Comparison of ENCODE assay signal across 28 cellular contexts in the genomic region with DNA sequence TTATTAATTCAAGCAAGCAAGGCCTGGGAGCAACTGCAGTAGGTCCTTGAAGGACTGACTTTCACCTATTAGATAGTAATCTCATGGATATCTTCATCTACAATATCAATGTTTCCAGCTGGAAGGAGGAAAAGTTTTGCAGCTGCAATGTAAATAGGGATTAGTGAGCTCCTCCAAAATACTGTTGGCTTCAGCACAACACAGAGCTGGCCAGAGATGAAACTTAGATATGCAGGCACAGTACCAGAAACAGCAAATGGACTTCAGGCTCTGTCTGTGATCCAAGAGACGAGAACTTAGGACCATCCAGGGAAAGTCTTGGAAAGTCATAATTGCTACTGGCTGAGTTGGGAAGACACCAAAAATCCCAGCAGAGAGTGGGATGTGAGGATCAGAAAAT. TPM values are rescaled to one million over a fixed set of nuclear protein-coding genes. Genes with fewer than 3 reads are reported as not detected.
"Had no signal": no experiment of that assay in that cellular context is flagged by ENCODE, and none has a peak within 500 bp of the region (broad histone marks: within the 10 kb centered on the region; RNA-seq: fewer than 3 reads in every experiment).

No MANE protein-coding gene starts in this region.

- DNase-seq: activated CD4-positive, alpha-beta memory T cell treated with anti-CD3 and anti-CD28 coated beads, Interleukin-2, amount 10 ng/mL, durations not matched to agents 7 days and 5 days; activated CD4-positive, alpha-beta T cell treated with anti-CD3 and anti-CD28 coated beads for 36 hours; activated CD4-positive, alpha-beta T cell treated with anti-CD3 and anti-CD28 coated beads, Interleukin-2, amount 10 ng/mL, durations not matched to agents 7 days and 5 days; activated CD4-positive, alpha-beta T cell treated with anti-CD3 and anti-CD28 coated beads, Interleukin-2, amount 50 U/mL, for 4 hours; activated CD4-positive, CD25-positive, alpha-beta regulatory T cell; activated CD4-positive, CD25-positive, alpha-beta regulatory T cell treated with anti-CD3 and anti-CD28 coated beads, Interleukin-2, amount 50 U/mL, for 72 hours; activated effector memory CD4-positive, alpha-beta T cell treated with Interleukin-2 at 50 U/mL for 16 hours; activated gamma-delta T cell treated with Interleukin-2 at 50 U/mL for 16 hours; activated naive CD4-positive, alpha-beta T cell treated with anti-CD3 and anti-CD28 coated beads, Interleukin-2, amount 50 U/mL, for 16 hours; activated naive CD4-positive, alpha-beta T cell treated with Interleukin-2 at 50 U/mL for 16 hours; activated T-cell treated with anti-CD3 and anti-CD28 coated beads, Interleukin-2, amount 50 U/mL, for 4 hours; amniotic stem cell; anterior cingulate cortex; brain microvascular endothelial cell; dorsolateral prefrontal cortex; effector memory CD4-positive, alpha-beta T cell; endodermal cell; foreskin keratinocyte; gastrocnemius medialis; glutamatergic neuron; heart left ventricle; T-helper 1 cell; T-helper 17 cell; T1000 had no signal

- H3K9me3 ChIP-seq: gastrocnemius medialis had no signal

- H3K4me3 ChIP-seq: coronary artery, dorsolateral prefrontal cortex, gastrocnemius medialis, heart left ventricle had no signal

- H3K27ac ChIP-seq: brain microvascular endothelial cell, coronary artery, dorsolateral prefrontal cortex, foreskin keratinocyte, gastrocnemius medialis, heart left ventricle had no signal

- H3K36me3 ChIP-seq: brain microvascular endothelial cell, gastrocnemius medialis, heart left ventricle had no signal

- H3K4me1 ChIP-seq: foreskin keratinocyte had no signal

- H3K27me3 ChIP-seq: brain microvascular endothelial cell, dorsolateral prefrontal cortex, gastrocnemius medialis, heart left ventricle had no signal

- ATAC-seq: activated CD4-positive, alpha-beta T cell treated with anti-CD3 and anti-CD28 coated beads for 36 hours; activated T-cell treated with anti-CD3 and anti-CD28 coated beads, Interleukin-2, amount 50 U/mL, for 4 hours; activated T-helper 17 cell treated with anti-CD3 and anti-CD28 coated beads, Interleukin-2, amount 50 U/mL, for 72 hours; esophagus mucosa; foreskin keratinocyte; gastrocnemius medialis; heart left ventricle; T-helper 17 cell had no signal

RNA-seq across cellular contexts. Expression of a gene that starts 57.4 kb away (rescaled TPM):
- total RNA-seq: activated CD4-positive, alpha-beta memory T cell treated with anti-CD3 and anti-CD28 coated beads, Interleukin-2, amount 10 ng/mL, durations not matched to agents 7 days and 5 days; activated CD4-positive, alpha-beta T cell treated with anti-CD3 and anti-CD28 coated beads, Interleukin-2, amount 10 ng/mL, durations not matched to agents 7 days and 5 days; bronchial epithelial cell had no signal
